12 cellular contexts compared by ENCODE assay signal in the genomic region with DNA sequence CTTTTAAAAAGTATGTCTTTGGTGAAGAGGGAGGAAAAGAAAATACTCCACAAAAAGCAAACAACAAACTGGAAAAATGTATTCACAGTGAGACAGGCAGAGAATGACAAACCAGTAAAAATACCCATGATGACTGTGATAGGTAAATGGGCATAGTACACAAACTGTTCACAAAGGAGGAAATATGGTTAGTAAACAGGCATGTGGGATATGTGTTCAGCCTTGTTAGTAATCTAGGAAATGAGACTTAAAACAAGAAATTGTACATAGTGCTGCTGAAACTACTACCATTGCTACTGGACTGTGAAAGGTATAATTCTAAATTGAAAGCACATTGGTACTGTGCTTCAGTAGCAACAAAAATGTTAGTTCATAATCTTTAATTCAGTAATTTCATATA. TPM values are rescaled to one million over a fixed set of nuclear protein-coding genes. Genes with fewer than 3 reads are reported as not detected.
DNase-seq lines count a peak whose midpoint lies in the region; ATAC-seq and TF ChIP-seq lines count a peak whose summit lies in the region.
"Had no signal": no experiment of that assay in that cellular context is flagged by ENCODE, and none has a peak within 500 bp of the region (broad histone marks: within the 10 kb centered on the region; RNA-seq: fewer than 3 reads in every experiment).

No MANE protein-coding gene starts in this region.

- no peak overlapping the region for H3K27ac Mint-ChIP-seq in T-helper 17 cell
- H3K27ac Mint-ChIP-seq in CD4-positive, alpha-beta T cell: no peak overlapping the region
- H3K27ac Mint-ChIP-seq: nephron had no signal

- H3K27me3 ChIP-seq in CD4-positive, alpha-beta T cell (ENCODE audit: control insufficient read depth, insufficient read depth, low read length): no peaks in the 10 kb centered on the region

- TF ChIP-seq CTCF in OCI-LY7 (conservative IDR thresholded peaks at IDR 0.05; ENCODE audit: low read length): no peak
- no peak for TF ChIP-seq CTCF in CD4-positive, alpha-beta T cell (IDR thresholded peaks at IDR 0.05)

- H3K4me1 ChIP-seq in OCI-LY7 (ENCODE audit: insufficient read depth, low read length, poor library complexity, severe bottlenecking): peaks cover 13% of the 10 kb centered on the region

- intact Hi-C loops in OCI-LY7 (cut with micrococcal nuclease; ENCODE audit: unreplicated experiment): no loop called here
- intact Hi-C loops in CD4-positive, alpha-beta T cell (cut with DNase I, micrococcal nuclease): no loop called here

- no peaks in the 10 kb centered on the region for H3K36me3 Mint-ChIP-seq in T-helper 17 cell (ENCODE audit: low read depth)
- no peaks in the 10 kb centered on the region for H3K36me3 Mint-ChIP-seq in CD4-positive, alpha-beta T cell (ENCODE audit: low read depth)

- peaks cover 7% of the 10 kb centered on the region for H3K4me1 Mint-ChIP-seq in T-helper 17 cell
- H3K4me1 Mint-ChIP-seq in CD4-positive, alpha-beta T cell (ENCODE audit: low read depth): peaks cover 21% of the 10 kb centered on the region

- H3K4me2 ChIP-seq in OCI-LY7 (ENCODE audit: low read length): no peak overlapping the region

- ATAC-seq in GM18519 (IDR thresholded peaks at IDR 0.05; ENCODE audit: low FRiP score, unreplicated experiment): peak; percentile 81
- peak; percentile 76 for ATAC-seq in GM21381 (IDR thresholded peaks at IDR 0.05; ENCODE audit: unreplicated experiment)
- peak; percentile 65 for ATAC-seq in HG02981 (IDR thresholded peaks at IDR 0.05; ENCODE audit: unreplicated experiment)
- no peak for ATAC-seq in T-helper 17 cell
- no peak for ATAC-seq in CD4-positive, alpha-beta T cell (ENCODE audit: poor library complexity)
- ATAC-seq: K562 had no signal

- H3K4me3 Mint-ChIP-seq in T-helper 17 cell: no peak overlapping the region
- H3K4me3 Mint-ChIP-seq in CD4-positive, alpha-beta T cell: no peak overlapping the region
- H3K4me3 Mint-ChIP-seq: nephron had no signal

- peaks cover 4% of the 10 kb centered on the region; the same call in 1 of the 2 replicates for H3K36me3 ChIP-seq in OCI-LY7 (ENCODE audit: insufficient read depth, low read length)

- no peak overlapping the region for H3K27ac ChIP-seq in OCI-LY7 (ENCODE audit: low read depth, low read length, poor library complexity, severe bottlenecking)
- no peak overlapping the region for H3K27ac ChIP-seq in CD4-positive, alpha-beta T cell (ENCODE audit: low read depth, low read length)

- no peak overlapping the region for H3K4me3 ChIP-seq in OCI-LY7 (ENCODE audit: low read depth, low read length, poor library complexity, severe bottlenecking)
- H3K4me3 ChIP-seq: K562 had no signal

- TSS peak; percentile 11 for BruUV-seq in OCI-LY7 (replicated peaks; lab: Mats Ljungman, UMichigan)

- H3K9me2 ChIP-seq in OCI-LY7 (ENCODE audit: insufficient read depth, low read length): no peaks in the 10 kb centered on the region

- POLR2A ChIA-PET in OCI-LY7 (lab: Charles Lee): interaction anchor here (0.5 to 2.2 kb wide), 3 partner anchors 7 to 406 kb away, joined by 3 to 6 read pairs (median 4); no protein-coding TSS in a partner anchor
- POLR2A ChIA-PET in CD4-positive, alpha-beta T cell (lab: Charles Lee): no interaction called here

- peaks cover 9% of the 10 kb centered on the region; the same call in 1 of the 2 replicates for H4K20me1 ChIP-seq in OCI-LY7 (ENCODE audit: insufficient read depth, low read length)

- peaks cover 83% of the 10 kb centered on the region for H3K79me2 ChIP-seq in OCI-LY7 (ENCODE audit: insufficient read depth, low read depth, low read length)

- CTCF ChIA-PET in OCI-LY7 (lab: Charles Lee; ENCODE audit: unreplicated experiment): no interaction called here
- CTCF ChIA-PET in CD4-positive, alpha-beta T cell (lab: Charles Lee): interaction anchor here (0.9 kb wide), 1 partner anchor 13 kb away, joined by 3 read pairs; no protein-coding TSS in a partner anchor

- no peaks in the 10 kb centered on the region for H3K9me3 Mint-ChIP-seq in CD4-positive, alpha-beta T cell
- H3K9me3 Mint-ChIP-seq: nephron had no signal

- H3K9me3 ChIP-seq in OCI-LY7 (ENCODE audit: low read length): no peaks in the 10 kb centered on the region
- H3K9me3 ChIP-seq in T-helper 17 cell (ENCODE audit: control insufficient read depth, low read length, poor library complexity, severe bottlenecking): no peaks in the 10 kb centered on the region
- no peaks in the 10 kb centered on the region for H3K9me3 ChIP-seq in CD4-positive, alpha-beta T cell (ENCODE audit: control insufficient read depth, low read length)

- no peaks in the 10 kb centered on the region for H3K27me3 Mint-ChIP-seq in T-helper 17 cell
- no peaks in the 10 kb centered on the region for H3K27me3 Mint-ChIP-seq in CD4-positive, alpha-beta T cell

- no peak overlapping the region for H2AFZ ChIP-seq in OCI-LY7 (ENCODE audit: low read length)

- DNase-seq in OCI-LY7 (ENCODE audit: low spot score) (no peak), T-helper 17 cell (no peak), NCI-H82 (lab: John Stamatoyannopoulos, UW) (no peak), NCI-H82 treated with DMSO at 0.1 percent for 48 hours (lab: John Stamatoyannopoulos, UW; ENCODE audit: unreplicated experiment) (no peak)
- DNase-seq in CD4-positive, alpha-beta T cell: no peak
- DNase-seq: activated CD8-positive, alpha-beta memory T cell treated with anti-CD3 and anti-CD28 coated beads for 24 hours; small intestine had no signal

RNA-seq across cellular contexts. Expression of a gene that starts 50.1 kb away (rescaled TPM):
- total RNA-seq in OCI-LY7 (2014; rRNA removed; shearing (Covaris generic)): 41.1 and 63.2 TPM in 2 replicates
- total RNA-seq in OCI-LY7 (2022): 48.8 and 58.0 TPM in 2 replicates
- total RNA-seq in T-helper 17 cell: 1 to 10 TPM; 5.0 to 7.6 TPM
- 10 to 100 TPM; 14.1 to 20.2 TPM for total RNA-seq in CD4-positive, alpha-beta T cell

Comparison
In these comparisons a context has a peak if more than half of its experiments do, and no peak if none do; other contexts are left out.
1. ATAC-seq: peak in GM18519 (single experiment), GM21381 (single experiment) and HG02981 (single experiment); none in T-helper 17 cell (single experiment) and CD4-positive, alpha-beta T cell (single experiment).